1 cellular context compared by ENCODE assay signal in genomic region chr2:175167792-175168563, GRCh38.
TF ChIP-seq lines count a peak whose summit lies in the region.

A gene with protein sequence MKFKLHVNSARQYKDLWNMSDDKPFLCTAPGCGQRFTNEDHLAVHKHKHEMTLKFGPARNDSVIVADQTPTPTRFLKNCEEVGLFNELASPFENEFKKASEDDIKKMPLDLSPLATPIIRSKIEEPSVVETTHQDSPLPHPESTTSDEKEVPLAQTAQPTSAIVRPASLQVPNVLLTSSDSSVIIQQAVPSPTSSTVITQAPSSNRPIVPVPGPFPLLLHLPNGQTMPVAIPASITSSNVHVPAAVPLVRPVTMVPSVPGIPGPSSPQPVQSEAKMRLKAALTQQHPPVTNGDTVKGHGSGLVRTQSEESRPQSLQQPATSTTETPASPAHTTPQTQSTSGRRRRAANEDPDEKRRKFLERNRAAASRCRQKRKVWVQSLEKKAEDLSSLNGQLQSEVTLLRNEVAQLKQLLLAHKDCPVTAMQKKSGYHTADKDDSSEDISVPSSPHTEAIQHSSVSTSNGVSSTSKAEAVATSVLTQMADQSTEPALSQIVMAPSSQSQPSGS (minus strand): TSS chr2:175168203. CDS start chr2:175136443, 31,760 bp downstream.

TF ChIP-seq in H1, 55 proteins besides CTCF, POLR2A, EP300 and RAD21 (continued from another document):
- TF ChIP-seq SP1 (IDR thresholded peaks at IDR 0.05; ENCODE audit: low read depth, low read length) (peak; percentile 59; the same call in 1 of the 2 replicates), POLR2AphosphoS5 (IDR thresholded peaks at IDR 0.05; ENCODE audit: low read depth, low read length) (peak; percentile 79), NRF1 (IDR thresholded peaks at IDR 0.05; ENCODE audit: low read depth, low read length) (no peak), CREB1 (IDR thresholded peaks at IDR 0.05) (no peak; the same call in 1 of the 2 replicates), MAX (IDR thresholded peaks at IDR 0.05) (no peak), BCL11A (IDR thresholded peaks at IDR 0.05; ENCODE audit: low read depth in 2 of 2, low read length in 2 of 2) (no peak), SP4 (IDR thresholded peaks at IDR 0.05; ENCODE audit: low read length) (0 out of 2 replicates have a peak, but pooled peaks have one; percentile 16), CEBPB (IDR thresholded peaks at IDR 0.05; ENCODE audit: low read depth, low read length) (no peak), GABPA (IDR thresholded peaks at IDR 0.05; ENCODE audit: borderline replicate concordance, insufficient read depth, low read length) (no peak), POU5F1 (IDR thresholded peaks at IDR 0.05; ENCODE audit: low read depth, low read length) (no peak), PHF8 (conservative IDR thresholded peaks at IDR 0.05; ENCODE audit: low read depth, low read length) (peak; percentile 59), KDM1A (IDR thresholded peaks at IDR 0.05; ENCODE audit: borderline replicate concordance, low read length) (peak; percentile 79; the same call in 1 of the 2 replicates), ASH2L (IDR thresholded peaks at IDR 0.05; ENCODE audit: low read length) (peak; percentile 99), ATF2 (IDR thresholded peaks at IDR 0.05; ENCODE audit: low read length) (no peak), TEAD4 (IDR thresholded peaks at IDR 0.05; ENCODE audit: low read depth, low read length) (no peak), ATF3 (IDR thresholded peaks at IDR 0.05; ENCODE audit: insufficient read depth, low read depth, low read length) (no peak), HDAC6 (IDR thresholded peaks at IDR 0.05; ENCODE audit: low read depth, low read length) (no peak), TAF7 (optimal IDR thresholded peaks at IDR 0.05; ENCODE audit: borderline replicate concordance, low read depth, low read length) (peak; percentile 10), SP2 (IDR thresholded peaks at IDR 0.05; ENCODE audit: low read length) (no peak), GTF2F1 (IDR thresholded peaks at IDR 0.05; ENCODE audit: borderline replicate concordance, low read depth, low read length) (no peak), CHD1 (IDR thresholded peaks at IDR 0.05; ENCODE audit: low read depth, low read length) (no peak), FOSL1 (IDR thresholded peaks at IDR 0.05; ENCODE audit: insufficient read depth, low read depth, low read length) (no peak), CHD2 (IDR thresholded peaks at IDR 0.05; ENCODE audit: low read length) (peak; percentile 99), SRF (IDR thresholded peaks at IDR 0.05; ENCODE audit: low read depth, low read length) (no peak), RNF2 (IDR thresholded peaks at IDR 0.05; ENCODE audit: borderline replicate concordance, low read depth, low read length, missing control alignments, poor library complexity, severe bottlenecking) (no peak), CTBP2 (IDR thresholded peaks at IDR 0.05; ENCODE audit: borderline replicate concordance, insufficient read depth, insufficient read length, low read length) (no peak), BACH1 (IDR thresholded peaks at IDR 0.05; ENCODE audit: low read length) (no peak), SIN3A (conservative IDR thresholded peaks at IDR 0.05 in 1 of 2, IDR thresholded peaks at IDR 0.05 in 1 of 2; ENCODE audit: low read depth in 1 of 2, low read length in 2 of 2) (peak; percentile 10 to 32; a peak in 1 of 4 replicates), SIRT6 (IDR thresholded peaks at IDR 0.05; ENCODE audit: low read length) (no peak), RFX5 (IDR thresholded peaks at IDR 0.05; ENCODE audit: borderline replicate concordance, low read depth, low read length) (no peak), SUZ12 (IDR thresholded peaks at IDR 0.05; ENCODE audit: low read length) (no peak), RXRA (IDR thresholded peaks at IDR 0.05; ENCODE audit: insufficient read depth, low read depth, low read length) (no peak), RBBP5 (IDR thresholded peaks at IDR 0.05; ENCODE audit: borderline replicate concordance, low read depth, low read length) (peak; percentile 99), TAF1 (IDR thresholded peaks at IDR 0.05; ENCODE audit: low read depth, low read length) (peak; percentile 84), KDM5A (IDR thresholded peaks at IDR 0.05; ENCODE audit: low read length) (peak; percentile 36; the same call in 1 of the 2 replicates), BRCA1 (IDR thresholded peaks at IDR 0.05; ENCODE audit: low read depth, low read length) (peak; percentile 93), NANOG (IDR thresholded peaks at IDR 0.05; ENCODE audit: insufficient read depth, low read depth, low read length, poor library complexity, severe bottlenecking) (no peak), HDAC2 (IDR thresholded peaks at IDR 0.05; ENCODE audit: borderline replicate concordance in 1 of 2, low read depth in 2 of 2, low read length in 2 of 2) (peak in 1 of 2 experiments; percentile 63; a peak in 1 of 4 replicates), YY1 (IDR thresholded peaks at IDR 0.05; ENCODE audit: low read depth, low read length) (0 out of 2 replicates have a peak, but pooled peaks have one; percentile 35), MAFK (IDR thresholded peaks at IDR 0.05; ENCODE audit: low read depth, low read length) (no peak), TBP (IDR thresholded peaks at IDR 0.05; ENCODE audit: low read depth, low read length) (peak; percentile 87), KDM4A (IDR thresholded peaks at IDR 0.05; ENCODE audit: low read depth, low read length, severe bottlenecking) (peak; percentile 87), JUND (IDR thresholded peaks at IDR 0.05; ENCODE audit: low read length) (no peak), JUN (IDR thresholded peaks at IDR 0.05; ENCODE audit: low read depth, low read length) (no peak), EGR1 (IDR thresholded peaks at IDR 0.05; ENCODE audit: borderline replicate concordance, low read depth, low read length) (no peak), EZH2 (IDR thresholded peaks at IDR 0.05; ENCODE audit: low read depth, low read length, severe bottlenecking) (no peak), CBX8 (IDR thresholded peaks at IDR 0.05; ENCODE audit: borderline replicate concordance, low read depth, low read length) (no peak), ZNF274 (IDR thresholded peaks at IDR 0.05; ENCODE audit: borderline replicate concordance, extremely low read depth, low read length) (no peak), SIX5 (IDR thresholded peaks at IDR 0.05; ENCODE audit: low read depth, low read length) (no peak), TCF12 (IDR thresholded peaks at IDR 0.05; ENCODE audit: low read depth, low read length) (no peak), CBX5 (IDR thresholded peaks at IDR 0.05; ENCODE audit: low read depth, low read length) (no peak)
- TF ChIP-seq, protein P1, sequence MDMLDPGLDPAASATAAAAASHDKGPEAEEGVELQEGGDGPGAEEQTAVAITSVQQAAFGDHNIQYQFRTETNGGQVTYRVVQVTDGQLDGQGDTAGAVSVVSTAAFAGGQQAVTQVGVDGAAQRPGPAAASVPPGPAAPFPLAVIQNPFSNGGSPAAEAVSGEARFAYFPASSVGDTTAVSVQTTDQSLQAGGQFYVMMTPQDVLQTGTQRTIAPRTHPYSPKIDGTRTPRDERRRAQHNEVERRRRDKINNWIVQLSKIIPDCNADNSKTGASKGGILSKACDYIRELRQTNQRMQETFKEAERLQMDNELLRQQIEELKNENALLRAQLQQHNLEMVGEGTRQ (IDR thresholded peaks at IDR 0.05; ENCODE audit: low read length), result peak; percentile 48
- TF ChIP-seq, protein P2, sequence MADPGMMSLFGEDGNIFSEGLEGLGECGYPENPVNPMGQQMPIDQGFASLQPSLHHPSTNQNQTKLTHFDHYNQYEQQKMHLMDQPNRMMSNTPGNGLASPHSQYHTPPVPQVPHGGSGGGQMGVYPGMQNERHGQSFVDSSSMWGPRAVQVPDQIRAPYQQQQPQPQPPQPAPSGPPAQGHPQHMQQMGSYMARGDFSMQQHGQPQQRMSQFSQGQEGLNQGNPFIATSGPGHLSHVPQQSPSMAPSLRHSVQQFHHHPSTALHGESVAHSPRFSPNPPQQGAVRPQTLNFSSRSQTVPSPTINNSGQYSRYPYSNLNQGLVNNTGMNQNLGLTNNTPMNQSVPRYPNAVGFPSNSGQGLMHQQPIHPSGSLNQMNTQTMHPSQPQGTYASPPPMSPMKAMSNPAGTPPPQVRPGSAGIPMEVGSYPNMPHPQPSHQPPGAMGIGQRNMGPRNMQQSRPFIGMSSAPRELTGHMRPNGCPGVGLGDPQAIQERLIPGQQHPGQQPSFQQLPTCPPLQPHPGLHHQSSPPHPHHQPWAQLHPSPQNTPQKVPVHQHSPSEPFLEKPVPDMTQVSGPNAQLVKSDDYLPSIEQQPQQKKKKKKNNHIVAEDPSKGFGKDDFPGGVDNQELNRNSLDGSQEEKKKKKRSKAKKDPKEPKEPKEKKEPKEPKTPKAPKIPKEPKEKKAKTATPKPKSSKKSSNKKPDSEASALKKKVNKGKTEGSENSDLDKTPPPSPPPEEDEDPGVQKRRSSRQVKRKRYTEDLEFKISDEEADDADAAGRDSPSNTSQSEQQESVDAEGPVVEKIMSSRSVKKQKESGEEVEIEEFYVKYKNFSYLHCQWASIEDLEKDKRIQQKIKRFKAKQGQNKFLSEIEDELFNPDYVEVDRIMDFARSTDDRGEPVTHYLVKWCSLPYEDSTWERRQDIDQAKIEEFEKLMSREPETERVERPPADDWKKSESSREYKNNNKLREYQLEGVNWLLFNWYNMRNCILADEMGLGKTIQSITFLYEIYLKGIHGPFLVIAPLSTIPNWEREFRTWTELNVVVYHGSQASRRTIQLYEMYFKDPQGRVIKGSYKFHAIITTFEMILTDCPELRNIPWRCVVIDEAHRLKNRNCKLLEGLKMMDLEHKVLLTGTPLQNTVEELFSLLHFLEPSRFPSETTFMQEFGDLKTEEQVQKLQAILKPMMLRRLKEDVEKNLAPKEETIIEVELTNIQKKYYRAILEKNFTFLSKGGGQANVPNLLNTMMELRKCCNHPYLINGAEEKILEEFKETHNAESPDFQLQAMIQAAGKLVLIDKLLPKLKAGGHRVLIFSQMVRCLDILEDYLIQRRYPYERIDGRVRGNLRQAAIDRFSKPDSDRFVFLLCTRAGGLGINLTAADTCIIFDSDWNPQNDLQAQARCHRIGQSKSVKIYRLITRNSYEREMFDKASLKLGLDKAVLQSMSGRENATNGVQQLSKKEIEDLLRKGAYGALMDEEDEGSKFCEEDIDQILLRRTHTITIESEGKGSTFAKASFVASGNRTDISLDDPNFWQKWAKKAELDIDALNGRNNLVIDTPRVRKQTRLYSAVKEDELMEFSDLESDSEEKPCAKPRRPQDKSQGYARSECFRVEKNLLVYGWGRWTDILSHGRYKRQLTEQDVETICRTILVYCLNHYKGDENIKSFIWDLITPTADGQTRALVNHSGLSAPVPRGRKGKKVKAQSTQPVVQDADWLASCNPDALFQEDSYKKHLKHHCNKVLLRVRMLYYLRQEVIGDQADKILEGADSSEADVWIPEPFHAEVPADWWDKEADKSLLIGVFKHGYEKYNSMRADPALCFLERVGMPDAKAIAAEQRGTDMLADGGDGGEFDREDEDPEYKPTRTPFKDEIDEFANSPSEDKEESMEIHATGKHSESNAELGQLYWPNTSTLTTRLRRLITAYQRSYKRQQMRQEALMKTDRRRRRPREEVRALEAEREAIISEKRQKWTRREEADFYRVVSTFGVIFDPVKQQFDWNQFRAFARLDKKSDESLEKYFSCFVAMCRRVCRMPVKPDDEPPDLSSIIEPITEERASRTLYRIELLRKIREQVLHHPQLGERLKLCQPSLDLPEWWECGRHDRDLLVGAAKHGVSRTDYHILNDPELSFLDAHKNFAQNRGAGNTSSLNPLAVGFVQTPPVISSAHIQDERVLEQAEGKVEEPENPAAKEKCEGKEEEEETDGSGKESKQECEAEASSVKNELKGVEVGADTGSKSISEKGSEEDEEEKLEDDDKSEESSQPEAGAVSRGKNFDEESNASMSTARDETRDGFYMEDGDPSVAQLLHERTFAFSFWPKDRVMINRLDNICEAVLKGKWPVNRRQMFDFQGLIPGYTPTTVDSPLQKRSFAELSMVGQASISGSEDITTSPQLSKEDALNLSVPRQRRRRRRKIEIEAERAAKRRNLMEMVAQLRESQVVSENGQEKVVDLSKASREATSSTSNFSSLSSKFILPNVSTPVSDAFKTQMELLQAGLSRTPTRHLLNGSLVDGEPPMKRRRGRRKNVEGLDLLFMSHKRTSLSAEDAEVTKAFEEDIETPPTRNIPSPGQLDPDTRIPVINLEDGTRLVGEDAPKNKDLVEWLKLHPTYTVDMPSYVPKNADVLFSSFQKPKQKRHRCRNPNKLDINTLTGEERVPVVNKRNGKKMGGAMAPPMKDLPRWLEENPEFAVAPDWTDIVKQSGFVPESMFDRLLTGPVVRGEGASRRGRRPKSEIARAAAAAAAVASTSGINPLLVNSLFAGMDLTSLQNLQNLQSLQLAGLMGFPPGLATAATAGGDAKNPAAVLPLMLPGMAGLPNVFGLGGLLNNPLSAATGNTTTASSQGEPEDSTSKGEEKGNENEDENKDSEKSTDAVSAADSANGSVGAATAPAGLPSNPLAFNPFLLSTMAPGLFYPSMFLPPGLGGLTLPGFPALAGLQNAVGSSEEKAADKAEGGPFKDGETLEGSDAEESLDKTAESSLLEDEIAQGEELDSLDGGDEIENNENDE (IDR thresholded peaks at IDR 0.05; ENCODE audit: insufficient replicate concordance, low read length), result no peak
TF ChIP-seq in H1: peak in this region for 20.
